ENCODE assay signal across 8 cellular contexts in genomic region chr22:35313311-35314121, GRCh38. TPM values are rescaled to one million over a fixed set of nuclear protein-coding genes. Genes with fewer than 3 reads are reported as not detected.
A peak's percentile ranks its signal among the peaks of the same experiment; 100 is the strongest.
DNase-seq lines count a peak whose midpoint lies in the region; ATAC-seq and TF ChIP-seq lines count a peak whose summit lies in the region.

No MANE protein-coding gene starts in this region.

- H3K27me3 ChIP-seq in gastrocnemius medialis = no peaks in the 10 kb centered on the region

- peak overlapping the region in 2 of 4 donors; percentile 28 to 31 for H3K4me3 ChIP-seq in gastrocnemius medialis

- TF ChIP-seq POLR2A in gastrocnemius medialis (IDR thresholded peaks at IDR 0.05) = no peak

- no peaks in the 10 kb centered on the region for H3K9me3 ChIP-seq in gastrocnemius medialis

- peak; percentile 36 for DNase-seq in stimulated activated CD4-positive, alpha-beta T cell treated with anti-CD3 and anti-CD28 coated beads, Interleukin-15, amount 100 ng/mL, for 24 hours
- no peak for DNase-seq in stimulated activated CD4-positive, alpha-beta T cell treated with anti-CD3 and anti-CD28 coated beads, Interleukin-4, amount 100 ng/mL, for 24 hours
- DNase-seq in SW480 (ENCODE audit: low spot score) (peak; percentile 6), fibroblast of gingiva (ENCODE audit: low read depth) (peak; percentile 66), gastrocnemius medialis (peak; percentile 95 to 98), NCI-H2081 treated with DMSO at 0.1 percent for 48 hours (lab: John Stamatoyannopoulos, UW) (no peak), SIG-M5 treated with dmso at 0.1 percent for 504 hours (lab: John Stamatoyannopoulos, UW; ENCODE audit: unreplicated experiment) (no peak)

- peaks cover 0 to 24% of the 10 kb centered on the region in 2 donors for H3K36me3 ChIP-seq in gastrocnemius medialis

- intact Hi-C loops in gastrocnemius medialis (cut with DNase I; ENCODE audit: low total_unique reads) = loop anchor here (1.0 to 10.0 kb wide), 5 partner anchors 13 to 1151 kb away; partner anchors contain the start of gene MB

- ATAC-seq in gastrocnemius medialis (peak; percentile 58 to 61), GM21825 (IDR thresholded peaks at IDR 0.05; ENCODE audit: unreplicated experiment) (no peak)

- in situ Hi-C loops in gastrocnemius medialis (cut with MboI; ENCODE audit: low sequenced_read_pairs in 4 of 4) = no loop called here

- peaks cover 92 to 93% of the 10 kb centered on the region in 2 donors for H3K4me1 ChIP-seq in gastrocnemius medialis

- TF ChIP-seq CTCF in gastrocnemius medialis (IDR thresholded peaks at IDR 0.05 in 4 of 5, conservative IDR thresholded peaks at IDR 0.05 in 1 of 5) = no peak

- H3K27ac ChIP-seq in gastrocnemius medialis = peak overlapping the region; percentile 95 to 99 (median 97)

RNA-seq across cellular contexts. Expression of gene TOM1, which starts 13.8 kb away (rescaled TPM):
- 100 to 1,000 TPM; 363 to 609 (median 425) TPM for total RNA-seq in gastrocnemius medialis

RNA-seq across cellular contexts. Expression of gene HMGXB4, which starts 56.2 kb away (rescaled TPM):
- 10 to 100 TPM in 3 of 4 donors, 1 to 10 TPM in 1; 8.3 to 19.2 (median 12.4) TPM for total RNA-seq in gastrocnemius medialis

Comparison
In these comparisons a context has a peak if more than half of its experiments do, and no peak if none do; other contexts are left out.
1. DNase-seq: peak in stimulated activated CD4-positive, alpha-beta T cell treated with anti-CD3 and anti-CD28 coated beads, Interleukin-15, amount 100 ng/mL, for 24 hours (single experiment), SW480 (single experiment), fibroblast of gingiva (single experiment) and gastrocnemius medialis (2 of 2); none in stimulated activated CD4-positive, alpha-beta T cell treated with anti-CD3 and anti-CD28 coated beads, Interleukin-4, amount 100 ng/mL, for 24 hours (single experiment), NCI-H2081 treated with DMSO at 0.1 percent for 48 hours (single experiment) and SIG-M5 treated with dmso at 0.1 percent for 504 hours (single experiment).